In genomic region chr7:44716205-44716604, GRCh38 we compare ENCODE assay signal across 22 cellular contexts. TPM values are rescaled to one million over a fixed set of nuclear protein-coding genes. Genes with fewer than 3 reads are reported as not detected.
A peak's percentile ranks its signal among the peaks of the same experiment; 100 is the strongest.
DNase-seq lines count a peak whose midpoint lies in the region; ATAC-seq, FAIRE-seq and TF ChIP-seq lines count a peak whose summit lies in the region.
"Had no signal": no experiment of that assay in that cellular context is flagged by ENCODE, and none has a peak within 500 bp of the region (broad histone marks: within the 10 kb centered on the region; RNA-seq: fewer than 3 reads in every experiment).

No MANE protein-coding gene starts in this region.

- TF ChIP-seq RAD21 in GM12878 (IDR thresholded peaks at IDR 0.05; ENCODE audit: insufficient read depth, low read depth, low read length), result no peak

- H3K9me3 ChIP-seq in left ventricle myocardium inferior (replicated peaks), result peaks cover 6% of the 10 kb centered on the region
- H3K9me3 ChIP-seq in HEK293 (ENCODE audit: control insufficient read depth, insufficient read depth, low read depth, low read length), result no peaks in the 10 kb centered on the region
- H3K9me3 ChIP-seq in Karpas-422 (ENCODE audit: low read length), result no peaks in the 10 kb centered on the region
- H3K9me3 ChIP-seq in GM12878 (replicated peaks; ENCODE audit: control insufficient read depth, insufficient read depth, low read length), result no peaks in the 10 kb centered on the region
- H3K9me3 ChIP-seq: A549, Caco-2 had no signal

- RAD21 ChIA-PET in GM12878 (lab: Charles Lee; ENCODE audit: unreplicated experiment), result interaction anchor here (0.7 kb wide), 1 partner anchor 143 kb away, joined by 3 read pairs; the partner anchor contains the start of gene DDX56

- H3K27ac ChIP-seq in left ventricle myocardium inferior (replicated peaks) (peak overlapping the region; percentile 71), HEK293 (ENCODE audit: extremely low read depth, low read depth, low read length) (no peak overlapping the region), Karpas-422 (ENCODE audit: low read length) (no peak overlapping the region), GM12878 (ENCODE audit: control insufficient read depth, insufficient read depth) (no peak overlapping the region)
- H3K27ac ChIP-seq: 22Rv1; A549; BLaER1 treated with 17β-estradiol and CSF1 and Interleukin-3, amounts not matched to agents 10 nM and 100 nM; C4-2B had no signal

- no peaks in the 10 kb centered on the region for H3K79me2 ChIP-seq in Karpas-422 (ENCODE audit: low read length)
- H3K79me2 ChIP-seq in GM12878 (ENCODE audit: control insufficient read depth, insufficient read depth, low read length), result no peaks in the 10 kb centered on the region

- H3K9ac ChIP-seq in Karpas-422 (ENCODE audit: low read length) (no peak overlapping the region), GM12878 (ENCODE audit: control insufficient read depth, insufficient read depth, low read length) (no peak overlapping the region)
- H3K9ac ChIP-seq: BLaER1 treated with 17β-estradiol and CSF1 and Interleukin-3, amounts not matched to agents 10 nM and 100 nM had no signal

- H3K4me2 ChIP-seq in Karpas-422 (ENCODE audit: low read depth, low read length, poor library complexity, severe bottlenecking) (no peak overlapping the region), GM12878 (ENCODE audit: control insufficient read depth, insufficient read depth) (no peak overlapping the region)
- H3K4me2 ChIP-seq: A549; BLaER1 treated with 17β-estradiol and CSF1 and Interleukin-3, amounts not matched to agents 10 nM and 100 nM had no signal

- intact Hi-C loops in left ventricle myocardium inferior (cut with micrococcal nuclease), result no loop called here
- intact Hi-C loops in cardiac septum (cut with DNase I), result no loop called here
- intact Hi-C loops in GM12878 (cut with micrococcal nuclease; ENCODE audit: unreplicated experiment), result no loop called here

- H3K36me3 ChIP-seq in left ventricle myocardium inferior, result no peaks in the 10 kb centered on the region
- H3K36me3 ChIP-seq in HEK293 (ENCODE audit: control insufficient read depth in 2 of 2, insufficient read depth in 1 of 2, low read length in 2 of 2), result no peaks in the 10 kb centered on the region
- no peaks in the 10 kb centered on the region for H3K36me3 ChIP-seq in Karpas-422 (ENCODE audit: insufficient read depth, low read length)
- H3K36me3 ChIP-seq in GM12878 (ENCODE audit: control insufficient read depth in 2 of 2, insufficient read depth in 2 of 2, low read length in 1 of 2), result no peaks in the 10 kb centered on the region
- H3K36me3 ChIP-seq: BLaER1 treated with 17β-estradiol and CSF1 and Interleukin-3, amounts not matched to agents 10 nM and 100 nM had no signal

- ATAC-seq in GM12878, result peak; percentile 56
- ATAC-seq: A549; CD8-positive, alpha-beta T cell had no signal

- H2AFZ ChIP-seq in Karpas-422 (ENCODE audit: low read length), result no peak overlapping the region
- no peak overlapping the region for H2AFZ ChIP-seq in GM12878 (ENCODE audit: control insufficient read depth, low read depth, low read length)

- POLR2A ChIA-PET in HEK293 (lab: Yijun Ruan, JAX) (interaction anchor here (0.9 kb wide), 1 partner anchor 110 kb away, joined by 3 read pairs; the partner anchor contains the start of gene OGDH), GM12878 (lab: Charles Lee) (interaction anchor here (0.6 kb wide), 1 partner anchor 142 kb away, joined by 4 read pairs; no protein-coding TSS in a partner anchor)

- H3K4me1 ChIP-seq in left ventricle myocardium inferior (peaks cover 39% of the 10 kb centered on the region), HEK293 (ENCODE audit: control insufficient read depth, insufficient read depth, low read length) (no peaks in the 10 kb centered on the region), Karpas-422 (ENCODE audit: low read length) (no peaks in the 10 kb centered on the region), GM12878 (ENCODE audit: control insufficient read depth, insufficient read depth, low read length) (no peaks in the 10 kb centered on the region)
- H3K4me1 ChIP-seq: A549; BLaER1 treated with 17β-estradiol and CSF1 and Interleukin-3, amounts not matched to agents 10 nM and 100 nM had no signal

- no TSS peak for BruUV-seq in GM12878 (replicated peaks; lab: Mats Ljungman, UMichigan)

- FAIRE-seq in GM12878 (lab: Jason Lieb, UNC), result no peak
- FAIRE-seq: A549, D721Med, G401.6, GM12892, GM18507 had no signal

- H3K9me2 ChIP-seq in Karpas-422 (replicated peaks; ENCODE audit: insufficient read depth, low read length), result no peaks in the 10 kb centered on the region

- DNase-seq in left ventricle myocardium inferior (no peak), cardiac septum (ENCODE audit: low spot score) (no peak), Karpas-422 (peak; percentile 28), GM12878 (ENCODE audit: low read depth, low spot score) (no peak), NCI-H1105 treated with DMSO at 0.1 percent for 48 hours (lab: John Stamatoyannopoulos, UW) (no peak), hippocampal formation (lab: John Stamatoyannopoulos, UW) (no peak)
- DNase-seq: AML-193; Caco-2; Calu3; CD4-positive, alpha-beta T cell; CD8-positive, alpha-beta T cell; DMS79 treated with DMSO at 0.1 percent for 48 hours; GF-D8 had no signal

- SMC1A ChIA-PET in GM12878 (lab: Charles Lee; ENCODE audit: uncharacterized antibody, unreplicated experiment), result interaction anchor here (0.5 kb wide), 1 partner anchor 14 kb away, joined by 4 read pairs; no protein-coding TSS in a partner anchor

- H3K27me3 ChIP-seq in left ventricle myocardium inferior (ENCODE audit: low read depth) (no peaks in the 10 kb centered on the region), Karpas-422 (ENCODE audit: low read length) (no peaks in the 10 kb centered on the region), GM12878 (replicated peaks in 1 of 2; ENCODE audit: control insufficient read depth in 2 of 2, insufficient read depth in 2 of 2, low read length in 1 of 2) (no peaks in the 10 kb centered on the region)
- H3K27me3 ChIP-seq: BLaER1 treated with 17β-estradiol and CSF1 and Interleukin-3, amounts not matched to agents 10 nM and 100 nM had no signal

- in situ Hi-C loops in GM12878 (cut with MboI), result no loop called here

- no peak overlapping the region for H3K4me3 ChIP-seq in left ventricle myocardium inferior
- H3K4me3 ChIP-seq in HEK293 (ENCODE audit: low read depth, low read length), result no peak overlapping the region
- no peak overlapping the region for H3K4me3 ChIP-seq in Karpas-422 (ENCODE audit: low read length)
- H3K4me3 ChIP-seq in GM12878, result no peak overlapping the region
- H3K4me3 ChIP-seq: A549; BLaER1 treated with 17β-estradiol and CSF1 and Interleukin-3, amounts not matched to agents 10 nM and 100 nM had no signal

- WGBS in GM12878 (ENCODE audit: insufficient coverage, insufficient replicate concordance, low lambda C conversion rate, missing lambda C conversion rate), result 92% methylated on average over 3 of the region's 3 CpGs

- TF ChIP-seq POLR2A in GM12878 (IDR thresholded peaks at IDR 0.05; ENCODE audit: low read depth, low read length), result no peak

- CTCF ChIA-PET in HEK293 (lab: Yijun Ruan, JAX), result no interaction called here
- CTCF ChIA-PET in GM12878 (lab: Yijun Ruan, JAX), result no interaction called here

- H4K20me1 ChIP-seq in Karpas-422 (ENCODE audit: insufficient read depth, low read depth, low read length) (no peaks in the 10 kb centered on the region), GM12878 (ENCODE audit: control insufficient read depth, insufficient read depth) (no peaks in the 10 kb centered on the region)
- H4K20me1 ChIP-seq: BLaER1 treated with 17β-estradiol and CSF1 and Interleukin-3, amounts not matched to agents 10 nM and 100 nM had no signal

- no peak for TF ChIP-seq CTCF in left ventricle myocardium inferior (IDR thresholded peaks at IDR 0.05; ENCODE audit: borderline replicate concordance)
- no peak for TF ChIP-seq CTCF in HEK293 (tag by site-specific recombination; IDR thresholded peaks at IDR 0.05)
- no peak for TF ChIP-seq CTCF in GM12878 (IDR thresholded peaks at IDR 0.05 in 2 of 3, conservative IDR thresholded peaks at IDR 0.05 in 1 of 3; ENCODE audit: control insufficient read depth in 2 of 3, extremely low read depth in 1 of 3, insufficient read depth in 1 of 3, low read depth in 3 of 3, low read length in 3 of 3)

- TF ChIP-seq EP300 in GM12878 (IDR thresholded peaks at IDR 0.05; ENCODE audit: borderline replicate concordance in 1 of 2, control insufficient read depth in 1 of 2, low read depth in 2 of 2, low read length in 2 of 2), result no peak

TF ChIP-seq in HEK293, 187 proteins besides CTCF, POLR2A, EP300 and RAD21:
- TF ChIP-seq ZNF335 (tag by site-specific recombination; conservative IDR thresholded peaks at IDR 0.05) (no peak), OSR2 (tag by site-specific recombination; IDR thresholded peaks at IDR 0.05) (0 out of 2 replicates have a peak, but pooled peaks have one; percentile 16), GLIS1 (tag by site-specific recombination; IDR thresholded peaks at IDR 0.05) (peak; percentile 78)

TF ChIP-seq in GM12878, 131 proteins besides CTCF, POLR2A, EP300 and RAD21:
- TF ChIP-seq NR2F1 (conservative IDR thresholded peaks at IDR 0.05), result peak; percentile 42; the same call in 1 of the 2 replicates
- no peak for TF ChIP-seq EGR1 (IDR thresholded peaks at IDR 0.05; ENCODE audit: borderline replicate concordance in 1 of 2, low read depth in 2 of 2, low read length in 2 of 2)

RNA-seq across cellular contexts. Expression of gene ZMIZ2, which starts 32.4 kb away (rescaled TPM):
- total RNA-seq in left ventricle myocardium inferior (62.7 TPM), cardiac septum (62.4 TPM), GM12878 (2014; rRNA removed) (22.4 and 23.9 TPM in 2 replicates), GM12878 (2014; rRNA removed; fragmentation: Illumina TruSeq; extraction: Trizol) (12.6 and 13.4 TPM in 2 replicates), GM12878 (2021) (127 and 158 TPM in 2 replicates)
- total RNA-seq in Karpas-422 (2014; rRNA removed; shearing (Covaris generic); ENCODE audit: low replicate concordance), result 16.2 and 19.9 TPM in 2 replicates
- 287 and 327 TPM in 2 replicates for total RNA-seq in GM12878 (2013; cell fraction: nucleolus; rRNA removed)
- polyA plus RNA-seq in GM12878 (2011; ENCODE audit: low read depth), result 73.8 TPM
- polyA plus RNA-seq in GM12878 (2011; rRNA removed) (9.9 and 20.5 TPM in 2 replicates), GM12878 (2014; fragmentation: Illumina TruSeq; extraction: Trizol) (20.0 and 47.0 TPM in 2 replicates), GM12878 (2014; fragmentation: Nextera tagmentation; extraction: Ambion mirVana) (1 to 10 TPM in 1 of 2 experiments, under 1 TPM in 1; 0.71 to 1.5 TPM), GM12878 (2014; rRNA removed) (68.1 and 79.0 TPM in 2 replicates), GM12878 (2016; fragmentation: Nextera tagmentation; extraction: Ambion mirVana) (1 to 10 TPM; 6.8 to 7.5 TPM)
- 13.0 and 19.1 TPM in 2 replicates for polyA plus RNA-seq in GM12878 (2011; cell fraction: cytosol; rRNA removed)
- polyA plus RNA-seq in GM12878 (2011; cell fraction: nucleus; rRNA removed), result 376 and 416 TPM in 2 replicates
- 90.6 and 196 TPM in 2 replicates for polyA plus RNA-seq in GM12878 (2012)
- 28.2 and 51.1 TPM in 2 replicates for polyA minus RNA-seq in GM12878 (2011; rRNA and poly(A)+ RNA removed)
- 16.3 and 17.5 TPM in 2 replicates for polyA minus RNA-seq in GM12878 (2011; cell fraction: cytosol; rRNA and poly(A)+ RNA removed)
- 87.9 and 145 TPM in 2 replicates for polyA minus RNA-seq in GM12878 (2011; cell fraction: nucleus; rRNA and poly(A)+ RNA removed)
